In the genomic region with DNA sequence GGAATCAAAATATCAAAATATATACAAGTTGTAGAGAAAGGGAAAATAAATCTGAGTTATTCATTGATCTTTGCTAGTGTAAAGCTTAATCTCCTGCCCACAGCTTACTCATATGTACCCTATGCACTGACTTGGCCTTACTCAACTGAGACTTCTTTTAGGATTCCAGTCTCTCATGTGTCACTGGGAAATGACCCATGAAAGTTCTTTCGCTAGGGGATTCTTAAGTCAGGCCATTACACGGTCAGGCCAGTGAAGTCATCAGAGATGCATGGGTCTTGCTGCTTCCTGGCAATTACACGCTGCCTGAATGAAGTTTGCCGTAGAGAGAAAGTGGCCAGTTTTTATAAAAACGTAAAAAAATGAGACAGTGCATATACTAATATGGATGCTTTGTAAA, we compare ENCODE assay signal across 16 cellular contexts. TPM values are rescaled to one million over a fixed set of nuclear protein-coding genes. Genes with fewer than 3 reads are reported as not detected.
DNase-seq lines count a peak whose midpoint lies in the region; ATAC-seq and TF ChIP-seq lines count a peak whose summit lies in the region.
"Had no signal": no experiment of that assay in that cellular context is flagged by ENCODE, and none has a peak within 500 bp of the region (broad histone marks: within the 10 kb centered on the region; RNA-seq: fewer than 3 reads in every experiment).

No MANE protein-coding gene starts in this region.

- H3K4me1 Mint-ChIP-seq in activated T-cell treated with anti-CD3 and anti-CD28 coated beads, Interleukin-2, amount 50 U/mL, for 72 hours (ENCODE audit: low read depth) = peaks cover 20% of the 10 kb centered on the region
- peaks cover 6 to 22% of the 10 kb centered on the region in 2 donors for H3K4me1 Mint-ChIP-seq in stimulated activated naive B cell treated with anti-CD40 and anti-IgM and Interleukin-4, amounts not matched to agents 10 μg/mL and 1 μg/mL and 100 μg/mL, for 72 hours

- H3K9me3 ChIP-seq in transverse colon (no peaks in the 10 kb centered on the region), ascending aorta (no peaks in the 10 kb centered on the region)
- H3K9me3 ChIP-seq: SK-N-SH, spleen had no signal

- ATAC-seq in activated T-cell treated with anti-CD3 and anti-CD28 coated beads, Interleukin-2, amount 50 U/mL, for 72 hours (replicated peaks in 1 of 2) = peak; percentile 70 to 78
- ATAC-seq in stimulated activated naive B cell treated with anti-CD40 and anti-IgM and Interleukin-4, amounts not matched to agents 10 μg/mL and 1 μg/mL and 100 μg/mL, for 72 hours (replicated peaks) = peak; percentile 46 to 76
- no peak for ATAC-seq in GM19397 (IDR thresholded peaks at IDR 0.05; ENCODE audit: unreplicated experiment)
- ATAC-seq: left ventricle myocardium superior had no signal

- H3K4me3 Mint-ChIP-seq in activated T-cell treated with anti-CD3 and anti-CD28 coated beads, Interleukin-2, amount 50 U/mL, for 72 hours = peak overlapping the region in 1 of 2 donors; percentile 19
- no peak overlapping the region for H3K4me3 Mint-ChIP-seq in stimulated activated naive B cell treated with anti-CD40 and anti-IgM and Interleukin-4, amounts not matched to agents 10 μg/mL and 1 μg/mL and 100 μg/mL, for 72 hours
- H3K4me3 Mint-ChIP-seq: nephron had no signal

- H3K27ac ChIP-seq in transverse colon (no peak overlapping the region), ascending aorta (no peak overlapping the region)
- H3K27ac ChIP-seq: spleen had no signal

- no peak for TF ChIP-seq POLR2A in transverse colon (IDR thresholded peaks at IDR 0.05)

- 82 to 100% methylated on average over 3 to 5 of the region's 5 CpGs for WGBS in transverse colon (ENCODE audit: low coverage in 1 of 2), 2 donors

- H3K4me3 ChIP-seq in fibroblast of mammary gland (ENCODE audit: control insufficient read depth, low read depth, low read length) = no peak overlapping the region
- H3K4me3 ChIP-seq in transverse colon = no peak overlapping the region
- no peak overlapping the region for H3K4me3 ChIP-seq in ascending aorta
- H3K4me3 ChIP-seq: spleen had no signal

- peaks cover 0 to 3% of the 10 kb centered on the region in 2 donors for H3K36me3 Mint-ChIP-seq in activated T-cell treated with anti-CD3 and anti-CD28 coated beads, Interleukin-2, amount 50 U/mL, for 72 hours (ENCODE audit: insufficient read depth in 2 of 2)
- no peaks in the 10 kb centered on the region for H3K36me3 Mint-ChIP-seq in stimulated activated naive B cell treated with anti-CD40 and anti-IgM and Interleukin-4, amounts not matched to agents 10 μg/mL and 1 μg/mL and 100 μg/mL, for 72 hours

- DNase-seq in activated T-cell treated with anti-CD3 and anti-CD28 coated beads, Interleukin-2, amount 50 U/mL, for 72 hours = no peak
- DNase-seq in activated T-cell treated with anti-CD3 and anti-CD28 coated beads, Interleukin-2, amount 50 U/mL, for 48 hours = no peak
- DNase-seq in M059J (ENCODE audit: low read depth) (peak; percentile 52), fibroblast of mammary gland (ENCODE audit: low read depth) (peak; percentile 98), transverse colon (no peak), ascending aorta (ENCODE audit: low spot score in 2 of 2) (no peak)
- DNase-seq in stimulated activated naive B cell treated with anti-CD40 and anti-IgM and Interleukin-4, amounts not matched to agents 10 μg/mL and 1 μg/mL and 100 μg/mL, for 72 hours = no peak
- DNase-seq: aorta; COR-L47; effector CD8-positive, alpha-beta T cell; left ventricle myocardium superior; SK-N-SH; spleen; trophoblast cell had no signal

- H3K36me3 ChIP-seq in transverse colon (no peaks in the 10 kb centered on the region), ascending aorta (no peaks in the 10 kb centered on the region)
- H3K36me3 ChIP-seq: spleen had no signal

- H3K27me3 ChIP-seq in transverse colon (no peaks in the 10 kb centered on the region), ascending aorta (no peaks in the 10 kb centered on the region)
- H3K27me3 ChIP-seq: spleen had no signal

- intact Hi-C loops in transverse colon (cut with DNase I; ENCODE audit: low total_unique reads) (no loop called here), ascending aorta (cut with DNase I) (no loop called here)

- in situ Hi-C loops in transverse colon (cut with MboI; ENCODE audit: low pct_ligation_motif_present in 1 of 4, low pct_unique_long_range_greater_than_20kb in 1 of 4, low sequenced_read_pairs in 3 of 4) = no loop called here

- TF ChIP-seq CTCF in fibroblast of mammary gland (conservative IDR thresholded peaks at IDR 0.05; ENCODE audit: control insufficient read depth, insufficient read depth, low read depth, low read length) (no peak), transverse colon (IDR thresholded peaks at IDR 0.05) (no peak), ascending aorta (IDR thresholded peaks at IDR 0.05) (no peak)

- no peak for TF ChIP-seq EP300 in transverse colon (IDR thresholded peaks at IDR 0.05; ENCODE audit: low read depth)

- H3K27ac Mint-ChIP-seq in activated T-cell treated with anti-CD3 and anti-CD28 coated beads, Interleukin-2, amount 50 U/mL, for 72 hours = peak overlapping the region; percentile 61
- no peak overlapping the region for H3K27ac Mint-ChIP-seq in stimulated activated naive B cell treated with anti-CD40 and anti-IgM and Interleukin-4, amounts not matched to agents 10 μg/mL and 1 μg/mL and 100 μg/mL, for 72 hours
- H3K27ac Mint-ChIP-seq: nephron had no signal

- H3K27me3 Mint-ChIP-seq in activated T-cell treated with anti-CD3 and anti-CD28 coated beads, Interleukin-2, amount 50 U/mL, for 72 hours (ENCODE audit: low read depth) = no peaks in the 10 kb centered on the region
- H3K27me3 Mint-ChIP-seq in stimulated activated naive B cell treated with anti-CD40 and anti-IgM and Interleukin-4, amounts not matched to agents 10 μg/mL and 1 μg/mL and 100 μg/mL, for 72 hours = no peaks in the 10 kb centered on the region

- peaks cover 2 to 3% of the 10 kb centered on the region in 2 donors for H3K9me3 Mint-ChIP-seq in activated T-cell treated with anti-CD3 and anti-CD28 coated beads, Interleukin-2, amount 50 U/mL, for 72 hours
- no peaks in the 10 kb centered on the region for H3K9me3 Mint-ChIP-seq in stimulated activated naive B cell treated with anti-CD40 and anti-IgM and Interleukin-4, amounts not matched to agents 10 μg/mL and 1 μg/mL and 100 μg/mL, for 72 hours

- H3K4me1 ChIP-seq in transverse colon (peaks cover 0 to 9% (median 0%) of the 10 kb centered on the region in 4 donors), ascending aorta (peaks cover 0 to 13% of the 10 kb centered on the region in 2 donors)

RNA-seq across cellular contexts. Expression of gene LPP, which starts 20.7 kb away (rescaled TPM):
- total RNA-seq in activated T-cell treated with anti-CD3 and anti-CD28 coated beads, Interleukin-2, amount 50 U/mL, for 72 hours = 10 to 100 TPM; 50.4 to 67.7 TPM
- 23.2 and 32.6 TPM in 2 replicates for total RNA-seq in M059J (2014; rRNA removed; shearing (Covaris generic))
- total RNA-seq in transverse colon (100 to 1,000 TPM; 207 to 592 (median 406) TPM), ascending aorta (1,791 TPM)

Comparison
In these comparisons a context has a peak if more than half of its experiments do, and no peak if none do; other contexts are left out.
1. DNase-seq: peak in M059J (single experiment) and fibroblast of mammary gland (single experiment); none in activated T-cell treated with anti-CD3 and anti-CD28 coated beads, Interleukin-2, amount 50 U/mL, for 72 hours (0 of 2), activated T-cell treated with anti-CD3 and anti-CD28 coated beads, Interleukin-2, amount 50 U/mL, for 48 hours (0 of 2), stimulated activated naive B cell treated with anti-CD40 and anti-IgM and Interleukin-4, amounts not matched to agents 10 μg/mL and 1 μg/mL and 100 μg/mL, for 72 hours (single experiment), transverse colon (single experiment) and ascending aorta (0 of 2).